ENCODE assay signal across 10 cellular contexts in the genomic region with DNA sequence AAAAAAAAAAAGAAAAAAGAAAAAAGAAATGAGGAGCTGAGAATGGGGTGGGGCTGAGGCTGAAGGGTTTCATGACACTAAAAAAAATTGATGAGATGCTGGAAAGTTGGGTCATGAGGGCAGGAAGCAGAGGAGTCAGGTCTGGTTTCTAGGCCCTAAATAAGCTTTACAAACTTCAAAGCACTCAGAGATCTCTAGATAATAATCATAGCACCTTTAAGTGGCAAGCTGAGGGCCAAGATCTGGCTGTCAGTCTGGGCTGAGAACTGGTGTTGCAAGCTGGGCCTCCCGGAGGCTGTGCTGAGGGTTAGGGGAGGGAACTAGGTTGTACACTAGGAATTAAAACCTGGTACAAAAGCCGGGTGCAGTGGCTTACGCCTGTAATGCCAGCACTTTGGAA. TPM values are rescaled to one million over a fixed set of nuclear protein-coding genes. Genes with fewer than 3 reads are reported as not detected.
DNase-seq lines count a peak whose midpoint lies in the region; ATAC-seq and TF ChIP-seq lines count a peak whose summit lies in the region.
"Had no signal": no experiment of that assay in that cellular context is flagged by ENCODE, and none has a peak within 500 bp of the region (broad histone marks: within the 10 kb centered on the region; RNA-seq: fewer than 3 reads in every experiment).

No MANE protein-coding gene starts in this region.

- peaks cover 0 to 14% of the 10 kb centered on the region in 2 donors for H3K36me3 ChIP-seq in gastrocnemius medialis

- in situ Hi-C loops in GM13977 (cut with MboI; ENCODE audit: low pct_unique_long_range_greater_than_20kb, low sequenced_read_pairs, unreplicated experiment) (no loop called here), gastrocnemius medialis (cut with MboI; ENCODE audit: low sequenced_read_pairs in 4 of 4) (no loop called here)

- H3K27me3 ChIP-seq in gastrocnemius medialis: no peaks in the 10 kb centered on the region

- ATAC-seq in HG03196 (IDR thresholded peaks at IDR 0.05; ENCODE audit: unreplicated experiment) (no peak), gastrocnemius medialis (no peak)

- no peak for TF ChIP-seq POLR2A in gastrocnemius medialis (IDR thresholded peaks at IDR 0.05)

- H3K27me3 Mint-ChIP-seq in activated naive CD8-positive, alpha-beta T cell treated with anti-CD3 and anti-CD28 coated beads for 36 hours: no peaks in the 10 kb centered on the region

- H3K4me1 ChIP-seq in gastrocnemius medialis: peaks cover 19 to 26% of the 10 kb centered on the region in 2 donors

- H3K4me3 Mint-ChIP-seq in activated naive CD8-positive, alpha-beta T cell treated with anti-CD3 and anti-CD28 coated beads for 36 hours: peak overlapping the region; percentile 55

- no peaks in the 10 kb centered on the region for H3K9me3 ChIP-seq in gastrocnemius medialis

- intact Hi-C loops in gastrocnemius medialis (cut with DNase I; ENCODE audit: low total_unique reads): loop anchor here (10.0 kb wide), 1 partner anchor 67 kb away; no protein-coding TSS in a partner anchor

- peak overlapping the region; percentile 93 for H3K27ac Mint-ChIP-seq in activated naive CD8-positive, alpha-beta T cell treated with anti-CD3 and anti-CD28 coated beads for 36 hours

- no peak overlapping the region for H3K4me3 ChIP-seq in gastrocnemius medialis

- peak; percentile 72 for DNase-seq in GM13977 (ENCODE audit: low spot score)
- DNase-seq in activated CD4-positive, alpha-beta T cell treated with anti-CD3 and anti-CD28 coated beads, Interleukin-2, amount 50 U/mL, for 1 hour: peak; percentile 67
- DNase-seq in activated naive CD8-positive, alpha-beta T cell treated with anti-CD3 and anti-CD28 coated beads for 36 hours: peak; percentile 55
- DNase-seq in stimulated activated CD4-positive, alpha-beta T cell treated with anti-CD3 and anti-CD28 coated beads, Interleukin-15, amount 100 ng/mL, for 1 hour (ENCODE audit: low read depth in 1 of 2, low spot score in 1 of 2): peak; percentile 31 to 45
- DNase-seq in NOMO-1 (lab: John Stamatoyannopoulos, UW; ENCODE audit: unreplicated experiment in 2 of 2): no peak
- DNase-seq in ecto neural progenitor cell (ENCODE audit: low spot score): no peak
- DNase-seq in gastrocnemius medialis: no peak
- DNase-seq: NCI-H1105, OCI-M1 had no signal

- H3K9me3 Mint-ChIP-seq in activated naive CD8-positive, alpha-beta T cell treated with anti-CD3 and anti-CD28 coated beads for 36 hours: no peaks in the 10 kb centered on the region

- H3K27ac ChIP-seq in gastrocnemius medialis: peak overlapping the region in 2 of 4 donors; percentile 54 to 99

- peaks cover 45% of the 10 kb centered on the region for H3K4me1 Mint-ChIP-seq in activated naive CD8-positive, alpha-beta T cell treated with anti-CD3 and anti-CD28 coated beads for 36 hours

- H3K36me3 Mint-ChIP-seq in activated naive CD8-positive, alpha-beta T cell treated with anti-CD3 and anti-CD28 coated beads for 36 hours: peaks cover 30% of the 10 kb centered on the region

- no peak for TF ChIP-seq CTCF in GM13977 (IDR thresholded peaks at IDR 0.05; ENCODE audit: extremely low read depth, insufficient read depth, missing control alignments)
- TF ChIP-seq CTCF in gastrocnemius medialis (IDR thresholded peaks at IDR 0.05 in 4 of 5, conservative IDR thresholded peaks at IDR 0.05 in 1 of 5): no peak

RNA-seq across cellular contexts. Expression of a gene that starts 6.4 kb away (rescaled TPM):
- total RNA-seq in activated naive CD8-positive, alpha-beta T cell treated with anti-CD3 and anti-CD28 coated beads for 36 hours: 10 to 100 TPM; 11.9 to 12.1 TPM
- 1 to 10 TPM; 3.7 to 5.5 (median 4.9) TPM for total RNA-seq in gastrocnemius medialis

RNA-seq across cellular contexts. Expression of a gene that starts 17.1 kb away (rescaled TPM):
- 10 to 100 TPM; 10.9 to 11.2 TPM for total RNA-seq in activated naive CD8-positive, alpha-beta T cell treated with anti-CD3 and anti-CD28 coated beads for 36 hours
- 10 to 100 TPM in 3 of 4 donors, 1 to 10 TPM in 1; 8.6 to 17.5 (median 13.1) TPM for total RNA-seq in gastrocnemius medialis

RNA-seq across cellular contexts. Expression of a gene that starts 19.7 kb away (rescaled TPM):
- 1 to 10 TPM; 7.1 to 7.6 TPM for total RNA-seq in activated naive CD8-positive, alpha-beta T cell treated with anti-CD3 and anti-CD28 coated beads for 36 hours
- total RNA-seq in gastrocnemius medialis: 10 to 100 TPM; 11.0 to 38.2 (median 18.5) TPM

RNA-seq across cellular contexts. Expression of a gene that starts 25.4 kb away (rescaled TPM):
- 10 to 100 TPM; 11.4 to 11.8 TPM for total RNA-seq in activated naive CD8-positive, alpha-beta T cell treated with anti-CD3 and anti-CD28 coated beads for 36 hours
- total RNA-seq in gastrocnemius medialis: 100 to 1,000 TPM in 1 of 4 donors, 10 to 100 TPM in 3; 39.8 to 118 (median 69.8) TPM

RNA-seq across cellular contexts. Expression of a gene that starts 33.7 kb away (rescaled TPM):
- total RNA-seq in activated naive CD8-positive, alpha-beta T cell treated with anti-CD3 and anti-CD28 coated beads for 36 hours: 1 to 10 TPM; 6.4 to 7.8 TPM
- total RNA-seq in gastrocnemius medialis: 1 to 10 TPM in 2 of 4 donors, under 1 TPM in 2; 0.70 to 3.2 (median 1.0) TPM

Comparison
In these comparisons a context has a peak if more than half of its experiments do, and no peak if none do; other contexts are left out.
1. DNase-seq: peak in GM13977 (single experiment), activated CD4-positive, alpha-beta T cell treated with anti-CD3 and anti-CD28 coated beads, Interleukin-2, amount 50 U/mL, for 1 hour (single experiment), activated naive CD8-positive, alpha-beta T cell treated with anti-CD3 and anti-CD28 coated beads for 36 hours (single experiment) and stimulated activated CD4-positive, alpha-beta T cell treated with anti-CD3 and anti-CD28 coated beads, Interleukin-15, amount 100 ng/mL, for 1 hour (2 of 2); none in NOMO-1 (0 of 2), ecto neural progenitor cell (single experiment) and gastrocnemius medialis (0 of 2).